31 cellular contexts compared by ENCODE assay signal in genomic region chr4:32219306-32220075, GRCh38.
A peak's percentile ranks its signal among the peaks of the same experiment; 100 is the strongest.
DNase-seq lines count a peak whose midpoint lies in the region; ATAC-seq, FAIRE-seq and TF ChIP-seq lines count a peak whose summit lies in the region.
"Had no signal": no experiment of that assay in that cellular context is flagged by ENCODE, and none has a peak within 500 bp of the region (broad histone marks: within the 10 kb centered on the region; RNA-seq: fewer than 3 reads in every experiment).

No MANE protein-coding gene starts in this region.

- no TSS peak for BruUV-seq in PC-3 (replicated peaks; lab: Mats Ljungman, UMichigan)

- H3K79me2 ChIP-seq in PC-3 (ENCODE audit: low read length) (no peaks in the 10 kb centered on the region), smooth muscle cell (ENCODE audit: low read depth) (no peaks in the 10 kb centered on the region)

- H3K4me2 ChIP-seq in PC-3 (ENCODE audit: low read length) (no peak overlapping the region), smooth muscle cell (no peak overlapping the region)
- H3K4me2 ChIP-seq: A549 had no signal

- TF ChIP-seq POLR2A in adrenal gland (IDR thresholded peaks at IDR 0.05) = no peak

- H3F3A ChIP-seq in PC-3 (ENCODE audit: low read length, unreplicated experiment) (no peaks in the 10 kb centered on the region), smooth muscle cell (ENCODE audit: low read depth) (no peaks in the 10 kb centered on the region)

- H4K20me1 ChIP-seq in PC-3 (ENCODE audit: low read length) (no peaks in the 10 kb centered on the region), smooth muscle cell (ENCODE audit: low read depth) (no peaks in the 10 kb centered on the region)

- H3K36me3 ChIP-seq in PC-3 (ENCODE audit: low read depth, low read length) (no peaks in the 10 kb centered on the region), bronchial epithelial cell (ENCODE audit: control insufficient read depth, insufficient read depth, low read length) (no peaks in the 10 kb centered on the region), smooth muscle cell (ENCODE audit: low read depth) (no peaks in the 10 kb centered on the region), adrenal gland (replicated peaks in 1 of 2) (no peaks in the 10 kb centered on the region)
- H3K36me3 ChIP-seq: BE2C, SJCRH30 had no signal

- TF ChIP-seq CTCF in PC-3 (conservative IDR thresholded peaks at IDR 0.05; ENCODE audit: low read depth, low read length) (no peak), bronchial epithelial cell (IDR thresholded peaks at IDR 0.05; ENCODE audit: insufficient read depth, low read length, severe bottlenecking) (no peak), fibroblast of the aortic adventitia (IDR thresholded peaks at IDR 0.05; ENCODE audit: insufficient read depth, low read length) (no peak), smooth muscle cell (IDR thresholded peaks at IDR 0.05; ENCODE audit: borderline replicate concordance, insufficient read depth, poor library complexity, severe bottlenecking) (no peak), adrenal gland (IDR thresholded peaks at IDR 0.05) (no peak)

- POLR2A ChIA-PET in PC-3 (lab: Charles Lee; ENCODE audit: unreplicated experiment) = no interaction called here

- no peak overlapping the region for H3K27ac ChIP-seq in PC-3 (ENCODE audit: low read length)
- no peak overlapping the region for H3K27ac ChIP-seq in smooth muscle cell (ENCODE audit: low read depth)
- H3K27ac ChIP-seq in adrenal gland = no peak overlapping the region
- H3K27ac ChIP-seq: A549, HL-60, SJCRH30 had no signal

- ATAC-seq in PC-3 (no peak), GM21619 (IDR thresholded peaks at IDR 0.05; ENCODE audit: unreplicated experiment) (no peak)
- ATAC-seq: A549, GM12878, K562, Right ventricle myocardium inferior, SK-N-SH treated with all-trans-retinoic acid at 6 μM for 48 hours had no signal

- H3K4me1 ChIP-seq in PC-3 (ENCODE audit: insufficient read depth, low read length) (no peaks in the 10 kb centered on the region), smooth muscle cell (ENCODE audit: low read depth) (no peaks in the 10 kb centered on the region), adrenal gland (replicated peaks in 1 of 2) (no peaks in the 10 kb centered on the region)
- H3K4me1 ChIP-seq: A549, BE2C, SJCRH30 had no signal

- intact Hi-C loops in PC-3 (cut with micrococcal nuclease) (no loop called here), adrenal gland (cut with DNase I) (no loop called here)

- no peak overlapping the region for H3K9ac ChIP-seq in PC-3 (ENCODE audit: low read length)
- H3K9ac ChIP-seq in smooth muscle cell (ENCODE audit: low read depth) = no peak overlapping the region

- H2AFZ ChIP-seq in PC-3 (ENCODE audit: low read length) (no peak overlapping the region), smooth muscle cell (ENCODE audit: low read depth) (peak overlapping the region; percentile 60)

- DNase-seq in PC-3 (peak; percentile 2), bronchial epithelial cell (ENCODE audit: low read depth) (peak; percentile 16), fibroblast of the aortic adventitia (ENCODE audit: low read depth) (peak; percentile 96), smooth muscle cell (lab: John Stamatoyannopoulos, UW; ENCODE audit: unreplicated experiment) (no peak), AG08396 (ENCODE audit: low spot score) (no peak), HuH-7 (ENCODE audit: low spot score) (no peak), adrenal gland (no peak)
- DNase-seq: BE2C; CD8-positive, alpha-beta memory T cell; DMS 273 treated with DMSO at 0.1 percent for 48 hours; DMS79; EL; GDM1; GOT3; HCEC 1CT; Kasumi-1; NCI-H1092 treated with DMSO at 0.1 percent for 48 hours; NCI-H1436; NCI-H187; NCI-H2081 treated with DMSO at 0.1 percent for 48 hours; NCI-H2171; NCI-H524; NCI-H748 treated with DMSO at 0.1 percent for 48 hours; SJCRH30 had no signal

- no peak overlapping the region for H3K4me3 ChIP-seq in PC-3 (ENCODE audit: low read length)
- no peak overlapping the region for H3K4me3 ChIP-seq in bronchial epithelial cell (ENCODE audit: low read depth, low read length)
- no peak overlapping the region for H3K4me3 ChIP-seq in fibroblast of the aortic adventitia (ENCODE audit: low read depth, low read length)
- H3K4me3 ChIP-seq in smooth muscle cell = no peak overlapping the region
- no peak overlapping the region for H3K4me3 ChIP-seq in adrenal gland
- H3K4me3 ChIP-seq: A549, GM12878, K562, SJCRH30 had no signal

- H3K9me2 ChIP-seq in PC-3 (replicated peaks; ENCODE audit: low read length) = no peaks in the 10 kb centered on the region

- H3K27me3 ChIP-seq in PC-3 (ENCODE audit: low read length) = no peaks in the 10 kb centered on the region
- H3K27me3 ChIP-seq in bronchial epithelial cell (ENCODE audit: control insufficient read depth, insufficient read depth, low read length) = no peaks in the 10 kb centered on the region
- H3K27me3 ChIP-seq in smooth muscle cell (ENCODE audit: low read depth) = no peaks in the 10 kb centered on the region
- no peaks in the 10 kb centered on the region for H3K27me3 ChIP-seq in adrenal gland
- H3K27me3 ChIP-seq: BE2C, SJCRH30 had no signal

- FAIRE-seq in bronchial epithelial cell (lab: Jason Lieb, UNC) = no peak
- FAIRE-seq: A549, GM12878, K562 had no signal

- CTCF ChIA-PET in PC-3 (lab: Charles Lee) = no interaction called here

- 70% methylated on average over 3 of the region's 3 CpGs for WGBS in smooth muscle cell (ENCODE audit: low lambda C conversion rate)
- WGBS in adrenal gland, 4 donors = 24 to 72% (median 35%) methylated on average over 3 of the region's 3 CpGs

- H3K9me3 ChIP-seq in PC-3 (ENCODE audit: low read length) = no peaks in the 10 kb centered on the region
- H3K9me3 ChIP-seq in smooth muscle cell (replicated peaks; ENCODE audit: low read depth) = no peaks in the 10 kb centered on the region
- no peaks in the 10 kb centered on the region for H3K9me3 ChIP-seq in adrenal gland (replicated peaks in 1 of 3)
- H3K9me3 ChIP-seq: A549, BE2C, SJCRH30 had no signal

Comparison
In these comparisons a context has a peak if more than half of its experiments do, and no peak if none do; other contexts are left out.
1. DNase-seq: peak in PC-3 (single experiment), bronchial epithelial cell (single experiment) and fibroblast of the aortic adventitia (single experiment); none in smooth muscle cell (single experiment), AG08396 (single experiment), HuH-7 (single experiment) and adrenal gland (0 of 7).